Comparison of ENCODE assay signal across 28 cellular contexts in the genomic region with DNA sequence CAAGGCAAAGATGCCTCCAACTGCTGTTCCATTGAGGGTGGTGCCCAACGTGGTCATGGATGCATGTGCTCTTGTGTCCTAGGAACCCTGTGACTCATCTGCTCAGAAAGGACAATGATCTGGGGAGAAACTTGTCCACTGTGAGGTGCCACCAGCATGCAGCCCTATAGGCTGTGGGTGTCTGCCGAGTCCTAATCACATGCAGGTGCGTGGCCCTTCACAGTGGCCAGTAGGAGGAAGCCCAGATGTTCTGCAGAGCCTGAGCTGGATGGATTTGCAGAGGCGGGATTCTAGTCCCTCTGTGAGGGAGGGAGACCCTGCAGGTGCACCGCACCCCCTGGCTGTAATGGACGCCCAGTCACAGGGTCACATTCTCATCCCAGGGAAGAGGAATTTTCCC. TPM values are rescaled to one million over a fixed set of nuclear protein-coding genes. Genes with fewer than 3 reads are reported as not detected.
"Had no signal": no experiment of that assay in that cellular context is flagged by ENCODE, and none has a peak within 500 bp of the region (broad histone marks: within the 10 kb centered on the region; RNA-seq: fewer than 3 reads in every experiment).

No MANE protein-coding gene starts in this region.

- H3K27ac Mint-ChIP-seq: natural killer cell; nephron; neural progenitor cell; stimulated activated effector memory CD8-positive, alpha-beta T cell treated with anti-CD3 and anti-CD28 coated beads, Interleukin-12 subunit alpha, Interleukin-12 subunit beta, amount 100 ng/mL, for 72 hours; stimulated activated naive B cell treated with anti-CD40 and anti-IgM and Interleukin-4, amounts not matched to agents 10 μg/mL and 1 μg/mL and 100 μg/mL, for 72 hours; stimulated activated naive CD8-positive, alpha-beta T cell treated with anti-CD3 and anti-CD28 coated beads, Interleukin-15, Interleukin-2, amounts not matched to agents 100 ng/mL and 50 ng/mL, for 24 hours; type B pancreatic cell had no signal

- H3K4me3 ChIP-seq: neural progenitor cell, pancreas, prostate gland, suprapubic skin, testis, tibial artery, transverse colon, upper lobe of right lung, uterus had no signal

- H3K4me1 Mint-ChIP-seq: stimulated activated effector memory CD8-positive, alpha-beta T cell treated with anti-CD3 and anti-CD28 coated beads, Interleukin-12 subunit alpha, Interleukin-12 subunit beta, amount 100 ng/mL, for 72 hours had no signal

- H3K27me3 ChIP-seq: pancreas, suprapubic skin, testis, tibial artery, transverse colon, upper lobe of right lung, uterus had no signal

- H3K4me3 Mint-ChIP-seq: naive thymus-derived CD4-positive, alpha-beta T cell; natural killer cell; nephron; neural progenitor cell; stimulated activated effector memory CD8-positive, alpha-beta T cell treated with anti-CD3 and anti-CD28 coated beads, Interleukin-12 subunit alpha, Interleukin-12 subunit beta, amount 100 ng/mL, for 72 hours; stimulated activated naive B cell treated with anti-CD40 and anti-IgM and Interleukin-4, amounts not matched to agents 10 μg/mL and 1 μg/mL and 100 μg/mL, for 72 hours; stimulated activated naive CD8-positive, alpha-beta T cell treated with anti-CD3 and anti-CD28 coated beads, Interleukin-15, Interleukin-2, amounts not matched to agents 100 ng/mL and 50 ng/mL, for 24 hours; type B pancreatic cell had no signal

- H3K36me3 Mint-ChIP-seq: natural killer cell had no signal

- H3K36me3 ChIP-seq: neural progenitor cell, pancreas, prostate gland, transverse colon, uterus had no signal

- H3K4me1 ChIP-seq: neural progenitor cell, pancreas, prostate gland, testis, upper lobe of right lung had no signal

- H3K9me3 Mint-ChIP-seq: naive thymus-derived CD4-positive, alpha-beta T cell; natural killer cell; nephron; neural progenitor cell; stimulated activated effector memory CD8-positive, alpha-beta T cell treated with anti-CD3 and anti-CD28 coated beads, Interleukin-12 subunit alpha, Interleukin-12 subunit beta, amount 100 ng/mL, for 72 hours; stimulated activated naive B cell treated with anti-CD40 and anti-IgM and Interleukin-4, amounts not matched to agents 10 μg/mL and 1 μg/mL and 100 μg/mL, for 72 hours; stimulated activated naive CD8-positive, alpha-beta T cell treated with anti-CD3 and anti-CD28 coated beads, Interleukin-15, Interleukin-2, amounts not matched to agents 100 ng/mL and 50 ng/mL, for 24 hours; type B pancreatic cell had no signal

- ATAC-seq: naive thymus-derived CD4-positive, alpha-beta T cell; natural killer cell; pancreas; right cardiac atrium; sciatic nerve; stimulated activated effector memory CD8-positive, alpha-beta T cell treated with anti-CD3 and anti-CD28 coated beads, Interleukin-12 subunit alpha, Interleukin-12 subunit beta, amount 100 ng/mL, for 72 hours; stimulated activated naive B cell treated with anti-CD40 and anti-IgM and Interleukin-4, amounts not matched to agents 10 μg/mL and 1 μg/mL and 100 μg/mL, for 72 hours; upper lobe of right lung had no signal

- H3K9me3 ChIP-seq: pancreas, prostate gland, suprapubic skin, testis, tibial artery, transverse colon, upper lobe of right lung, uterus had no signal

- DNase-seq: naive thymus-derived CD4-positive, alpha-beta T cell; natural killer cell; occipital lobe; pancreas; retina; right cardiac atrium; small intestine; stimulated activated CD4-positive, alpha-beta T cell treated with anti-CD3 and anti-CD28 coated beads, Interleukin-15, amount 100 ng/mL, for 24 hours; stimulated activated CD4-positive, alpha-beta T cell treated with anti-CD3 and anti-CD28 coated beads, Interleukin-2, amount 100 ng/mL, for 24 hours; stimulated activated CD4-positive, alpha-beta T cell treated with anti-CD3 and anti-CD28 coated beads, Interleukin-2, amount 100 ng/mL, for 48 hours; stimulated activated CD4-positive, alpha-beta T cell treated with anti-CD3 and anti-CD28 coated beads, Interleukin-4, amount 100 ng/mL, for 24 hours; stimulated activated naive B cell treated with anti-CD40 and anti-IgM and Interleukin-4, amounts not matched to agents 10 μg/mL and 1 μg/mL and 100 μg/mL, for 72 hours; stimulated activated naive CD4-positive, alpha-beta T cell treated with Interleukin-2 at 50 U/mL for 16 hours; substantia nigra; testis; tibial artery; transverse colon; upper lobe of right lung; uterus had no signal

- H3K27me3 Mint-ChIP-seq: naive thymus-derived CD4-positive, alpha-beta T cell; stimulated activated naive B cell treated with anti-CD40 and anti-IgM and Interleukin-4, amounts not matched to agents 10 μg/mL and 1 μg/mL and 100 μg/mL, for 72 hours; stimulated activated naive CD8-positive, alpha-beta T cell treated with anti-CD3 and anti-CD28 coated beads, Interleukin-15, Interleukin-2, amounts not matched to agents 100 ng/mL and 50 ng/mL, for 24 hours had no signal

- H3K27ac ChIP-seq: neural progenitor cell, pancreas, prostate gland, suprapubic skin, testis, tibial artery, transverse colon, upper lobe of right lung, uterus had no signal

RNA-seq across cellular contexts. Expression of a gene that starts 13.8 kb away (rescaled TPM):
- total RNA-seq: osteoblast had no signal
